Comparison of ENCODE assay signal across 16 cellular contexts in the genomic region with DNA sequence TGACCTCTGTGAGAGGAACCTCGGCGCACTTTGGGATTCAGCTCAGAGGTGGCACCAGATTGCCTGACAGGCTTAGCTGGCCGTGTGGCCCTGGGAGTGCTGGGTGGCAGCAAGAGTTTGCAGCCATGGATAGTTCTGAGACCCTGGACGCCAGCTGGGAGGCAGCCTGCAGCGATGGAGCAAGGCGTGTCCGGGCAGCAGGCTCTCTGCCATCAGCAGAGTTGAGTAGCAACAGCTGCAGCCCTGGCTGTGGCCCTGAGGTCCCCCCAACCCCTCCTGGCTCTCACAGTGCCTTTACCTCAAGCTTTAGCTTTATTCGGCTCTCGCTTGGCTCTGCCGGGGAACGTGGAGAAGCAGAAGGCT.
DNase-seq lines count a peak whose midpoint lies in the region; ATAC-seq lines count a peak whose summit lies in the region.
"Had no signal": no experiment of that assay in that cellular context is flagged by ENCODE, and none has a peak within 500 bp of the region (broad histone marks: within the 10 kb centered on the region; RNA-seq: fewer than 3 reads in every experiment).

No MANE protein-coding gene starts in this region.

- intact Hi-C loops in head of caudate nucleus (cut with DNase I): no loop called here

- DNase-seq in COR-L47 (lab: John Stamatoyannopoulos, UW): peak; percentile 34
- peak; percentile 45 for DNase-seq in NCI-H345 treated with DMSO at 0.1 percent for 48 hours (lab: John Stamatoyannopoulos, UW; ENCODE audit: unreplicated experiment)
- peak; percentile 21 to 84 (median 66) for DNase-seq in head of caudate nucleus
- DNase-seq in nucleus accumbens (lab: John Stamatoyannopoulos, UW): peak in 44 of 56 donors; percentile 17 to 65 (median 36)
- DNase-seq in GM19238 (ENCODE audit: insufficient read length, low spot score): no peak
- DNase-seq: activated CD8-positive, alpha-beta T cell treated with anti-CD3 and anti-CD28 coated beads for 36 hours; Calu3; foreskin keratinocyte; NCI-H1048; NCI-H526 treated with DMSO at 0.1 percent for 48 hours; PC-9; stimulated activated CD4-positive, alpha-beta T cell treated with anti-CD3 and anti-CD28 coated beads, Interleukin-12 subunit alpha, Interleukin-12 subunit beta, amount 100 ng/mL, for 4 hours; stomach had no signal

- ATAC-seq in HG02852 (IDR thresholded peaks at IDR 0.05; ENCODE audit: unreplicated experiment) (no peak), GM21447 (IDR thresholded peaks at IDR 0.05; ENCODE audit: unreplicated experiment) (no peak), GM21723 (IDR thresholded peaks at IDR 0.05; ENCODE audit: unreplicated experiment) (no peak)
- ATAC-seq: activated CD8-positive, alpha-beta T cell treated with anti-CD3 and anti-CD28 coated beads for 36 hours; foreskin keratinocyte had no signal
